Comparison of ENCODE assay signal across 8 cellular contexts in the genomic region with DNA sequence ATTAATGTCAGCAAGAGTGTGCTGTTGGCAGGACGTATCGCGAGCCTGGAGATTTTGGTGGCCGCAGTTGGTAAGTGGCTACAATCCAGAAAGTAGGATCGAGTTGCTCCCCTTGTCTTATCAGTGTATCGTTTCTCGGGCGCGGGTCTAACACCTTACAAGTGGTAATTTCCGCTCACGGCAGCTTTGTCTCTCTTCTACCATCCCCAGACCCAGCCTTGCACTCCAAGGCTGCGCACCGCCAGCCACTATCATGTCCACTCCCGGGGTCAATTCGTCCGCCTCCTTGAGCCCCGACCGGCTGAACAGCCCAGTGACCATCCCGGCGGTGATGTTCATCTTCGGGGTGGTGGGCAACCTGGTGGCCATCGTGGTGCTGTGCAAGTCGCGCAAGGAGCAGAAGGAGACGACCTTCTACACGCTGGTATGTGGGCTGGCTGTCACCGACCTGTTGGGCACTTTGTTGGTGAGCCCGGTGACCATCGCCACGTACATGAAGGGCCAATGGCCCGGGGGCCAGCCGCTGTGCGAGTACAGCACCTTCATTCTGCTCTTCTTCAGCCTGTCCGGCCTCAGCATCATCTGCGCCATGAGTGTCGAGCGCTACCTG. TPM values are rescaled to one million over a fixed set of nuclear protein-coding genes. Genes with fewer than 3 reads are reported as not detected.
A peak's percentile ranks its signal among the peaks of the same experiment; 100 is the strongest.
DNase-seq lines count a peak whose midpoint lies in the region; ATAC-seq and TF ChIP-seq lines count a peak whose summit lies in the region.

No MANE protein-coding gene starts in this region.

- intact Hi-C loops in transverse colon (cut with DNase I; ENCODE audit: low total_unique reads), result loop anchor here (10.0 kb wide), 1 partner anchor 966 kb away; no protein-coding TSS in a partner anchor

- no peaks in the 10 kb centered on the region for H3K9me2 ChIP-seq in GM23248 (ENCODE audit: insufficient read depth)

- no peaks in the 10 kb centered on the region for H4K20me1 ChIP-seq in GM23248 (ENCODE audit: insufficient read depth)

- no peaks in the 10 kb centered on the region for H3K36me3 ChIP-seq in GM23248 (ENCODE audit: low read depth)
- peaks cover 8 to 11% of the 10 kb centered on the region in 2 donors for H3K36me3 ChIP-seq in mucosa of rectum (ENCODE audit: control insufficient read depth in 2 of 2, insufficient read depth in 2 of 2, low read length in 2 of 2)
- H3K36me3 ChIP-seq in transverse colon, result peaks cover 0 to 4% (median 0%) of the 10 kb centered on the region in 4 donors

- no peak overlapping the region for H3K27ac ChIP-seq in GM23248
- peak overlapping the region; percentile 89 for H3K27ac ChIP-seq in VCaP
- peak overlapping the region; percentile 94 to 99 for H3K27ac ChIP-seq in mucosa of rectum (ENCODE audit: low read depth in 2 of 2, low read length in 2 of 2)
- H3K27ac ChIP-seq in transverse colon, result peak overlapping the region; percentile 94 to 96 (median 94)
- no peak overlapping the region for H3K27ac ChIP-seq in caudate nucleus (ENCODE audit: low read depth, low read length)

- 5 to 8% methylated on average over 33 to 34 of the region's 37 CpGs for WGBS in GM23248 (ENCODE audit: low coverage in 1 of 2, low lambda C conversion rate in 2 of 2, missing lambda C conversion rate in 2 of 2), 2 experiments
- WGBS in transverse colon (ENCODE audit: low coverage in 1 of 2), 2 donors, result 4% methylated on average over 37 of the region's 37 CpGs; no CpG with 5 or more reads in 1 of the 2 donors

- peaks cover 13% of the 10 kb centered on the region for H3K27me3 ChIP-seq in GM23248 (replicated peaks; ENCODE audit: insufficient read depth)
- H3K27me3 ChIP-seq in mucosa of rectum (ENCODE audit: control insufficient read depth in 2 of 2, insufficient read depth in 2 of 2, low read length in 2 of 2), result no peaks in the 10 kb centered on the region
- no peaks in the 10 kb centered on the region for H3K27me3 ChIP-seq in transverse colon

- no peak for DNase-seq in GM23248
- DNase-seq in effector CD8-positive, alpha-beta T cell (lab: John Stamatoyannopoulos, UW), result peak; percentile 20
- DNase-seq in transverse colon, result peak; percentile 44
- DNase-seq in caudate nucleus (lab: John Stamatoyannopoulos, UW), result no peak
- no peak for DNase-seq in NCI-H2029 treated with DMSO at 0.1 percent for 48 hours (lab: John Stamatoyannopoulos, UW)

- peak overlapping the region; percentile 85 for H3K4me2 ChIP-seq in GM23248 (ENCODE audit: unreplicated experiment)

- TF ChIP-seq POLR2A in transverse colon (IDR thresholded peaks at IDR 0.05), result no peak

- in situ Hi-C loops in GM23248 (cut with MboI) (loop anchor here (10.0 kb wide), 2 partner anchors 736 to 966 kb away; no protein-coding TSS in a partner anchor), transverse colon (cut with MboI; ENCODE audit: low pct_ligation_motif_present in 1 of 4, low pct_unique_long_range_greater_than_20kb in 1 of 4, low sequenced_read_pairs in 3 of 4) (loop anchor here in 2 of 4 donors (10.0 to 25.0 kb wide), 3 partner anchors 294 to 1096 kb away; no protein-coding TSS in a partner anchor)

- no peaks in the 10 kb centered on the region for H3K79me2 ChIP-seq in GM23248 (ENCODE audit: insufficient read depth)

- H3K9me3 ChIP-seq in GM23248 (ENCODE audit: low read depth) (no peaks in the 10 kb centered on the region), mucosa of rectum (ENCODE audit: control insufficient read depth in 2 of 2, low read length in 2 of 2) (no peaks in the 10 kb centered on the region), transverse colon (no peaks in the 10 kb centered on the region)

- peak overlapping the region; percentile 76 for H3K4me3 ChIP-seq in GM23248
- peak overlapping the region; percentile 87 to 98 for H3K4me3 ChIP-seq in mucosa of rectum (ENCODE audit: low read length in 2 of 2)
- H3K4me3 ChIP-seq in transverse colon, result peak overlapping the region; percentile 59 to 97 (median 81)

- H3K4me1 ChIP-seq in GM23248 (ENCODE audit: insufficient read depth) (peaks cover 36% of the 10 kb centered on the region), mucosa of rectum (ENCODE audit: control insufficient read depth in 2 of 2, insufficient read depth in 2 of 2, low read length in 2 of 2) (peaks cover 14 to 24% of the 10 kb centered on the region in 2 donors), transverse colon (peaks cover 0 to 52% (median 14%) of the 10 kb centered on the region in 4 donors)

- no peak for ATAC-seq in HG03378 (IDR thresholded peaks at IDR 0.05; ENCODE audit: unreplicated experiment)

- H3K9ac ChIP-seq in GM23248, result no peak overlapping the region
- peak overlapping the region; percentile 96 to 99 for H3K9ac ChIP-seq in mucosa of rectum (ENCODE audit: low read depth in 1 of 2, low read length in 2 of 2)

- H2AFZ ChIP-seq in GM23248, result peak overlapping the region; percentile 82

- TF ChIP-seq EP300 in transverse colon (IDR thresholded peaks at IDR 0.05; ENCODE audit: low read depth), result no peak

- TF ChIP-seq CTCF in VCaP (conservative IDR thresholded peaks at IDR 0.05) (no peak), transverse colon (IDR thresholded peaks at IDR 0.05) (peak in 4 of 5 experiments; percentile 15 to 57 (median 34))

- peaks cover 9% of the 10 kb centered on the region; the same call in 1 of the 2 replicates for H3F3A ChIP-seq in GM23248 (ENCODE audit: insufficient read depth)

RNA-seq across cellular contexts. Expression of a gene that starts 1.1 kb away (rescaled TPM):
- 0.13 TPM in 1 of 2 replicates, not detected in the other for total RNA-seq in GM23248 (2014; rRNA removed; shearing (Covaris generic))
- polyA plus RNA-seq in GM23248 (2016; fragmentation: Nextera tagmentation; extraction: Ambion mirVana), result 0.41 and 0.46 TPM in 2 replicates
- total RNA-seq in transverse colon, result 100 to 1,000 TPM in 3 of 4 donors, 10 to 100 TPM in 1; 39.6 to 127 (median 105) TPM

Comparison
In these comparisons a context has a peak if more than half of its experiments do, and no peak if none do; other contexts are left out.
1. DNase-seq: peak in effector CD8-positive, alpha-beta T cell (single experiment) and transverse colon (single experiment); none in GM23248 (single experiment), caudate nucleus (0 of 61) and NCI-H2029 treated with DMSO at 0.1 percent for 48 hours (single experiment).
2. H3K27ac ChIP-seq: peak in VCaP (single experiment), mucosa of rectum (2 of 2) and transverse colon (4 of 4); none in GM23248 (single experiment) and caudate nucleus (single experiment).
3. RNA of a gene that starts 1.1 kb away (total RNA-seq): 39.6 to 127 TPM in transverse colon; 0.13 TPM in GM23248; every median in the first group is over 10 times any median in the second.
4. Peak in every context shown above with its lines, with median percentiles within 50 percentile points of each other: H3K4me3 ChIP-seq.